8 cellular contexts compared by ENCODE assay signal in genomic region chr20:3420211-3420707, GRCh38. TPM values are rescaled to one million over a fixed set of nuclear protein-coding genes. Genes with fewer than 3 reads are reported as not detected.
DNase-seq lines count a peak whose midpoint lies in the region; ATAC-seq and TF ChIP-seq lines count a peak whose summit lies in the region.

No MANE protein-coding gene starts in this region.

- H3K36me3 Mint-ChIP-seq in CD4-positive, alpha-beta memory T cell = no peaks in the 10 kb centered on the region

- H3K27ac Mint-ChIP-seq in CD4-positive, alpha-beta memory T cell = peak overlapping the region in 5 of 7 donors; percentile 5 to 63 (median 54)

- peaks cover 0 to 1% of the 10 kb centered on the region in 2 donors for H3K27me3 Mint-ChIP-seq in CD4-positive, alpha-beta memory T cell

- WGBS in prostate gland = 19% methylated on average over 3 of the region's 3 CpGs

- peak overlapping the region in 1 of 2 donors; percentile 34 for H3K4me3 ChIP-seq in CD4-positive, alpha-beta memory T cell (ENCODE audit: low read length in 2 of 2)
- H3K4me3 ChIP-seq in prostate gland = no peak overlapping the region

- POLR2A ChIA-PET in CD4-positive, alpha-beta memory T cell (lab: Charles Lee; ENCODE audit: partially characterized antibody) = interaction anchor here (1.3 to 2.5 kb wide), 3 partner anchors 11 to 50 kb away, joined by 3 to 28 read pairs (median 7); partner anchors contain the start of genes ATRN and DNAAF9

- peak; percentile 98 for ATAC-seq in HG03196 (IDR thresholded peaks at IDR 0.05; ENCODE audit: unreplicated experiment)

- H3K9me3 ChIP-seq in CD4-positive, alpha-beta memory T cell (ENCODE audit: control insufficient read depth in 1 of 2, low read length in 2 of 2) = no peaks in the 10 kb centered on the region
- no peaks in the 10 kb centered on the region for H3K9me3 ChIP-seq in prostate gland

- TF ChIP-seq CTCF in prostate gland (IDR thresholded peaks at IDR 0.05) = no peak

- H3K27me3 ChIP-seq in CD4-positive, alpha-beta memory T cell (ENCODE audit: insufficient read depth, low read length) = no peaks in the 10 kb centered on the region
- no peaks in the 10 kb centered on the region for H3K27me3 ChIP-seq in prostate gland (replicated peaks; ENCODE audit: insufficient read depth)

- H3K36me3 ChIP-seq in CD4-positive, alpha-beta memory T cell (ENCODE audit: insufficient read depth, low read length) = no peaks in the 10 kb centered on the region
- H3K36me3 ChIP-seq in prostate gland = no peaks in the 10 kb centered on the region

- peak overlapping the region; percentile 4 to 70 (median 32) for H3K4me3 Mint-ChIP-seq in CD4-positive, alpha-beta memory T cell

- no peak for TF ChIP-seq POLR2A in prostate gland (IDR thresholded peaks at IDR 0.05)

- peak; percentile 23 to 54 (median 48) for DNase-seq in CD4-positive, alpha-beta memory T cell
- DNase-seq in GM19240 (ENCODE audit: insufficient read length, low spot score) (peak; percentile 65), RKO (ENCODE audit: low spot score) (peak; percentile 52), prostate gland (ENCODE audit: low spot score) (peak; percentile 78), RPMI8226 (no peak), SW480 (ENCODE audit: low spot score) (no peak)
- DNase-seq in central memory CD4-positive, alpha-beta T cell = peak; percentile 41

- intact Hi-C loops in CD4-positive, alpha-beta memory T cell (cut with micrococcal nuclease) = loop anchor here (1.0 kb wide), 1 partner anchor 12 kb away; no protein-coding TSS in a partner anchor
- intact Hi-C loops in prostate gland (cut with DNase I) = no loop called here

- H3K4me1 Mint-ChIP-seq in CD4-positive, alpha-beta memory T cell = peaks cover 6 to 17% (median 7%) of the 10 kb centered on the region in 4 donors

- H3K9me3 Mint-ChIP-seq in CD4-positive, alpha-beta memory T cell = peaks cover 0 to 8% (median 0%) of the 10 kb centered on the region in 8 donors

- CTCF ChIA-PET in CD4-positive, alpha-beta memory T cell (lab: Charles Lee; ENCODE audit: partially characterized antibody) = interaction anchor here (1.5 kb wide), 1 partner anchor 12 kb away, joined by 3 read pairs; no protein-coding TSS in a partner anchor

- H3K27ac ChIP-seq in CD4-positive, alpha-beta memory T cell (ENCODE audit: low read depth, low read length) = no peak overlapping the region
- peak overlapping the region in 1 of 2 donors; percentile 18 for H3K27ac ChIP-seq in prostate gland

- H3K4me1 ChIP-seq in CD4-positive, alpha-beta memory T cell (ENCODE audit: insufficient read depth, low read length) = peaks cover 15% of the 10 kb centered on the region
- H3K4me1 ChIP-seq in prostate gland (replicated peaks) = no peaks in the 10 kb centered on the region

RNA-seq across cellular contexts. Expression of gene DNAAF9, which starts 12.8 kb away (rescaled TPM):
- 1 to 10 TPM; 5.6 to 6.1 TPM for total RNA-seq in CD4-positive, alpha-beta memory T cell
- 1 to 10 TPM in 1 of 2 donors, under 1 TPM in 1; 0.72 to 1.6 TPM for polyA plus RNA-seq in CD4-positive, alpha-beta memory T cell
- total RNA-seq in prostate gland = 10 to 100 TPM; 10.9 to 24.8 TPM

RNA-seq across cellular contexts. Expression of gene ATRN, which starts 50.6 kb away (rescaled TPM):
- total RNA-seq in CD4-positive, alpha-beta memory T cell = 10 to 100 TPM; 12.4 to 12.5 TPM
- 1 to 10 TPM; 4.0 to 7.8 TPM for polyA plus RNA-seq in CD4-positive, alpha-beta memory T cell
- 10 to 100 TPM; 34.6 to 38.1 TPM for total RNA-seq in prostate gland

Comparison
In these comparisons a context has a peak if more than half of its experiments do, and no peak if none do; other contexts are left out.
1. DNase-seq: peak in CD4-positive, alpha-beta memory T cell (5 of 5), GM19240 (single experiment), RKO (single experiment), central memory CD4-positive, alpha-beta T cell (single experiment) and prostate gland (single experiment); none in RPMI8226 (single experiment) and SW480 (single experiment).